In genomic region chr12:6346235-6346832, GRCh38 we compare ENCODE assay signal across 1 cellular context.
A peak's percentile ranks its signal among the peaks of the same experiment; 100 is the strongest.
TF ChIP-seq lines count a peak whose summit lies in the region.

No MANE protein-coding gene starts in this region.

TF ChIP-seq in HepG2, 621 proteins besides CTCF, POLR2A, EP300 and RAD21:
- no peak for TF ChIP-seq MED13 (CRISPR knock-in tag; IDR thresholded peaks at IDR 0.05)
- peak; percentile 11; the same call in 1 of the 2 replicates for TF ChIP-seq SRF (IDR thresholded peaks at IDR 0.05; ENCODE audit: low read depth, low read length)
